ENCODE assay signal across 8 cellular contexts in the genomic region with DNA sequence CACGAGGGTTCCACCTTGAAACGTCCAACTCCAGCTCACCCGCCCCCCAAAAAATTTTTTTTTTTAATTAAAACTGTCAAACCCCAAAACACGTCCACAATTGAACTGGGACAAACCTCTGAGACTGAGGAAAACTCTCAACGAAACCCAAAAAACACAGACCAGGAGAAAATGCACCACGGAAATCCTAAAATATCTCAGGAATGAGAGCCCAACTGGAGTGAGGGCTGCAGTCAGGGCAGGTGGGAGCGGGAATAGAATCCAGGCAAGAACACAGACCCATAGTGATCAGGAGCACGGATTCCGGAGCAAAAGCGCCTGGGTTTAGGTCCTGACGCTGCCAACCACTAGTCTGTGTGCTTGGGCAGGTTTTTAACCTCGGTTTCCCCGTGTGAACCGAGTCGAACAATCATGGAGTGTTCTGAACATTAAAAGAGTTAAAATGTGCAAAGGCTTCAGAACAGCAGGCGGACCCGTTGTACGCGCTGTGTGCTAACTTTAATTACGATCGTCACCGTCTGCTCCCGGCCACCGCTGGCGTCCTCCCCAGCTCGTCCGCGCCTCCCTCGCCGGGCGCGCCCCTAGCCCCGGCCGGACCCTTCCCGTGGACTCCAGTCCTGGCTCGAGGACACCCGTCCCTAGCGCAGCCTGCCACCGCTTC. TPM values are rescaled to one million over a fixed set of nuclear protein-coding genes. Genes with fewer than 3 reads are reported as not detected.
DNase-seq lines count a peak whose midpoint lies in the region; ATAC-seq and TF ChIP-seq lines count a peak whose summit lies in the region.

No MANE protein-coding gene starts in this region.

- H3K4me3 ChIP-seq in Caco-2 (ENCODE audit: low read depth, low read length): peak overlapping the region; percentile 81
- H3K4me3 ChIP-seq in LNCaP clone FGC (ENCODE audit: low read depth, low read length): peak overlapping the region; percentile 88
- peak overlapping the region; percentile 63 to 90 for H3K4me3 ChIP-seq in ascending aorta
- H3K4me3 ChIP-seq in iPS-11a (ENCODE audit: low read depth, low read length): peak overlapping the region; percentile 48
- peak overlapping the region; percentile 92 to 99 (median 94) for H3K4me3 ChIP-seq in skeletal muscle tissue (ENCODE audit: low read length in 3 of 3)

- H3K36me3 Mint-ChIP-seq in Caco-2 (ENCODE audit: insufficient read depth, unreplicated experiment): peaks cover 20% of the 10 kb centered on the region

- H3K4me1 Mint-ChIP-seq in Caco-2 (ENCODE audit: low read depth, unreplicated experiment): peaks cover 47% of the 10 kb centered on the region

- POLR2A ChIA-PET in Caco-2 (lab: Charles Lee): interaction anchor here (0.5 to 1.7 kb wide), 8 partner anchors 10 to 226 kb away, joined by 3 to 9 read pairs (median 3); no protein-coding TSS in a partner anchor

- peak overlapping the region; percentile 88 for H3K4me3 Mint-ChIP-seq in Caco-2 (ENCODE audit: unreplicated experiment)

- H3K4me1 ChIP-seq in Caco-2 (peaks cover 54% of the 10 kb centered on the region), ascending aorta (no peaks in the 10 kb centered on the region), skeletal muscle tissue (ENCODE audit: control insufficient read depth in 3 of 3, insufficient read depth in 3 of 3, low read length in 3 of 3) (peaks cover under 1 to 8% (median 7%) of the 10 kb centered on the region in 3 donors)

- H3K27me3 ChIP-seq in Caco-2 (replicated peaks; ENCODE audit: control insufficient read depth, insufficient read depth, low read length): no peaks in the 10 kb centered on the region
- no peaks in the 10 kb centered on the region for H3K27me3 ChIP-seq in ascending aorta
- H3K27me3 ChIP-seq in skeletal muscle tissue (ENCODE audit: control insufficient read depth in 3 of 3, insufficient read depth in 3 of 3, low read length in 3 of 3): no peaks in the 10 kb centered on the region

- CTCF ChIA-PET in Caco-2 (lab: Charles Lee): interaction anchor here (0.6 to 3.3 kb wide), 11 partner anchors 78 to 227 kb away, joined by 3 to 22 read pairs (median 5); no protein-coding TSS in a partner anchor

- DNase-seq in Caco-2 (peak; percentile 34 to 50), LNCaP clone FGC (ENCODE audit: low read depth) (no peak), ascending aorta (ENCODE audit: low spot score in 2 of 2) (peak in 1 of 2 donors; percentile 71), NOMO-1 treated with DMSO at 0.1 percent for 48 hours (lab: John Stamatoyannopoulos, UW; ENCODE audit: unreplicated experiment) (no peak), activated gamma-delta T cell treated with Interleukin-2 at 50 U/mL for 16 hours (no peak)

- no peak for TF ChIP-seq CTCF in Caco-2 (IDR thresholded peaks at IDR 0.05; ENCODE audit: insufficient read depth in 1 of 2, low read depth in 1 of 2, low read length in 1 of 2, severe bottlenecking in 1 of 2, unreplicated experiment in 1 of 2)
- TF ChIP-seq CTCF in LNCaP clone FGC (IDR thresholded peaks at IDR 0.05; ENCODE audit: control insufficient read depth, extremely low read depth, insufficient read depth): peak; percentile 26; the same call in 1 of the 2 replicates
- peak in 1 of 3 experiments; percentile 35 for TF ChIP-seq CTCF in ascending aorta (IDR thresholded peaks at IDR 0.05)

- H3K27ac Mint-ChIP-seq in Caco-2 (ENCODE audit: unreplicated experiment): peak overlapping the region; percentile 85

- no TSS peak for BruUV-seq in Caco-2 (replicated peaks; lab: Mats Ljungman, UMichigan)

- H3K36me3 ChIP-seq in Caco-2 (ENCODE audit: control insufficient read depth, insufficient read depth, low read length) (no peaks in the 10 kb centered on the region), ascending aorta (no peaks in the 10 kb centered on the region), skeletal muscle tissue (ENCODE audit: control insufficient read depth in 3 of 3, insufficient read depth in 3 of 3, low read length in 3 of 3) (no peaks in the 10 kb centered on the region)

- H3K9ac ChIP-seq in skeletal muscle tissue (ENCODE audit: low read depth in 1 of 3, low read length in 3 of 3): peak overlapping the region; percentile 96 to 99 (median 99)

- intact Hi-C loops in Caco-2 (cut with micrococcal nuclease; ENCODE audit: unreplicated experiment): loop anchor here (1.0 to 2.0 kb wide), 3 partner anchors 11 to 120 kb away; no protein-coding TSS in a partner anchor
- intact Hi-C loops in ascending aorta (cut with DNase I): loop anchor here (1.0 to 5.0 kb wide), 5 partner anchors 11 to 328 kb away; partner anchors contain the start of gene GCLM

- ATAC-seq in GM21390 (IDR thresholded peaks at IDR 0.05; ENCODE audit: unreplicated experiment): peak; percentile 21

- no peaks in the 10 kb centered on the region for H3K9me3 ChIP-seq in Caco-2
- no peaks in the 10 kb centered on the region for H3K9me3 ChIP-seq in ascending aorta
- H3K9me3 ChIP-seq in skeletal muscle tissue (ENCODE audit: control insufficient read depth in 3 of 3, low read length in 3 of 3): no peaks in the 10 kb centered on the region

- no peaks in the 10 kb centered on the region for H3K9me3 Mint-ChIP-seq in Caco-2 (ENCODE audit: unreplicated experiment)

- H3K27me3 Mint-ChIP-seq in Caco-2 (ENCODE audit: insufficient read depth, unreplicated experiment): no peaks in the 10 kb centered on the region

- H3K27ac ChIP-seq in ascending aorta (peak overlapping the region; percentile 81 to 86), skeletal muscle tissue (ENCODE audit: low read depth, low read length) (peak overlapping the region; percentile 96)

RNA-seq across cellular contexts. Expression of gene ARHGAP29, which starts 0.6 kb away (rescaled TPM):
- 30.3 and 31.4 TPM in 2 replicates for total RNA-seq in Caco-2 (2022)
- total RNA-seq in ascending aorta: 35.1 TPM
- total RNA-seq in skeletal muscle tissue: 39.1 TPM

Comparison
In these comparisons a context has a peak if more than half of its experiments do, and no peak if none do; other contexts are left out.
1. DNase-seq: peak in Caco-2 (2 of 2); none in LNCaP clone FGC (single experiment), NOMO-1 treated with DMSO at 0.1 percent for 48 hours (single experiment) and activated gamma-delta T cell treated with Interleukin-2 at 50 U/mL for 16 hours (single experiment).
2. Peak in every context shown above with its lines, with median percentiles within 50 percentile points of each other: H3K4me3 ChIP-seq.